In the genomic region with DNA sequence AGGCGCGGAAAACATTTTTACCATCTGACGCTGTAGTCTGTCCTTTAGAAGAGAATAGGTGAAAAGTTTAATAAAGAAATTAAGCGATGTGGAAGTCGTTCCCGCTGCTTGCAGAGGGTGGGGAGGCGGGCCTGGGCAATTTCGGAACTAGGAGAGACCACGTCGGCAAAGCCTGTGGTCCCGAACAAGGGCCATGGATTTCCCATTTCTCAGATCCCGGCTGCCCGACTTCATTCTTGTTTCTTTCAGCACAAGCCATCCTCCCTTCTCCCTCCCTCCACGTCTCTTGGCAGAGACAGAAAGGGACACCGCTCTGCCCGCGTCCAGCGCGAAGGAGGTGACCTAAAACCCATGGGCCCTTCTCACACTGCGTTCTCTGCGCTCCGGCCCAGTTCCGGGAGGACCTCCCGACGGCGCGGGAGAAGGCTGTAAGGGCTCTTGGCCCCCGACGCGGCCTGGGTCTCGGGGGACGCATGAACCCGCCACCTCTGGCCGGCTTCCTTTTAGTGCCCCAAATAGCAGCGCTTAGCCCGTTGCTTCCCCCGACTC, we compare ENCODE assay signal across 8 cellular contexts. TPM values are rescaled to one million over a fixed set of nuclear protein-coding genes. Genes with fewer than 3 reads are reported as not detected.
DNase-seq lines count a peak whose midpoint lies in the region; ATAC-seq and TF ChIP-seq lines count a peak whose summit lies in the region.

No MANE protein-coding gene starts in this region.

- peaks cover 3% of the 10 kb centered on the region; the same call in 1 of the 2 replicates for H3F3A ChIP-seq in DOHH2 (ENCODE audit: control insufficient read depth, insufficient read depth)

- H3K9me3 Mint-ChIP-seq in activated CD4-positive, alpha-beta memory T cell treated with anti-CD3 and anti-CD28 coated beads for 36 hours: no peaks in the 10 kb centered on the region

- H3K27ac ChIP-seq in DOHH2 (ENCODE audit: low read depth, low read length): no peak overlapping the region

- peaks cover 21% of the 10 kb centered on the region for H3K27me3 Mint-ChIP-seq in activated CD4-positive, alpha-beta memory T cell treated with anti-CD3 and anti-CD28 coated beads for 36 hours

- H3K4me2 ChIP-seq in DOHH2 (ENCODE audit: low read length): peak overlapping the region; percentile 97

- peaks cover 44% of the 10 kb centered on the region for H3K4me1 ChIP-seq in DOHH2 (ENCODE audit: control insufficient read depth, low read length)

- peak overlapping the region; percentile 79 for H3K27ac Mint-ChIP-seq in activated CD4-positive, alpha-beta memory T cell treated with anti-CD3 and anti-CD28 coated beads for 36 hours

- peaks cover 50% of the 10 kb centered on the region for H3K4me1 Mint-ChIP-seq in activated CD4-positive, alpha-beta memory T cell treated with anti-CD3 and anti-CD28 coated beads for 36 hours (ENCODE audit: low read depth)

- H3K9me3 ChIP-seq in DOHH2 (ENCODE audit: control insufficient read depth, insufficient read depth, low read length): no peaks in the 10 kb centered on the region

- no peaks in the 10 kb centered on the region for H3K9me2 ChIP-seq in DOHH2 (replicated peaks; ENCODE audit: control insufficient read depth, low read length)

- peaks cover 26% of the 10 kb centered on the region for H3K79me2 ChIP-seq in DOHH2 (ENCODE audit: control insufficient read depth, low read length)

- peaks cover 13% of the 10 kb centered on the region for H4K20me1 ChIP-seq in DOHH2 (ENCODE audit: control insufficient read depth, insufficient read depth, low read depth, low read length)

- peaks cover 21% of the 10 kb centered on the region for H3K36me3 ChIP-seq in DOHH2 (ENCODE audit: control insufficient read depth, low read length)

- DNase-seq in activated CD4-positive, alpha-beta memory T cell treated with anti-CD3 and anti-CD28 coated beads for 36 hours: no peak
- no peak for DNase-seq in foreskin fibroblast
- DNase-seq in posterior vena cava (ENCODE audit: low spot score): peak; percentile 83
- DNase-seq in NCI-H1417 (lab: John Stamatoyannopoulos, UW): no peak

- H3K4me3 Mint-ChIP-seq in activated CD4-positive, alpha-beta memory T cell treated with anti-CD3 and anti-CD28 coated beads for 36 hours: peak overlapping the region; percentile 76

- peaks cover 6% of the 10 kb centered on the region for H3K36me3 Mint-ChIP-seq in activated CD4-positive, alpha-beta memory T cell treated with anti-CD3 and anti-CD28 coated beads for 36 hours

- H3K27me3 ChIP-seq in DOHH2 (ENCODE audit: control insufficient read depth, low read length): peaks cover 47% of the 10 kb centered on the region

- H3K4me3 ChIP-seq in DOHH2 (ENCODE audit: low read length) (peak overlapping the region; percentile 91), foreskin fibroblast (ENCODE audit: low read depth in 1 of 2, low read length in 2 of 2) (peak overlapping the region; percentile 40 to 56)

- no peak for TF ChIP-seq CTCF in DOHH2 (IDR thresholded peaks at IDR 0.05; ENCODE audit: low read depth, low read length, poor library complexity, severe bottlenecking)
- no peak for TF ChIP-seq CTCF in foreskin fibroblast (IDR thresholded peaks at IDR 0.05; ENCODE audit: low read depth, low read length)

- intact Hi-C loops in activated CD4-positive, alpha-beta memory T cell treated with anti-CD3 and anti-CD28 coated beads for 36 hours (cut with micrococcal nuclease): loop anchor here (5.0 to 10.0 kb wide), 3 partner anchors 49 to 336 kb away; no protein-coding TSS in a partner anchor
- intact Hi-C loops in posterior vena cava (cut with DNase I): loop anchor here in 1 of 2 donors (10.0 kb wide), 1 partner anchor 596 kb away; no protein-coding TSS in a partner anchor

- ATAC-seq in HG02763 (IDR thresholded peaks at IDR 0.05; ENCODE audit: unreplicated experiment) (no peak), GM18858 (IDR thresholded peaks at IDR 0.05; ENCODE audit: unreplicated experiment) (no peak), HG03135 (IDR thresholded peaks at IDR 0.05; ENCODE audit: unreplicated experiment) (no peak)

- CTCF ChIA-PET in activated CD4-positive, alpha-beta memory T cell treated with anti-CD3 and anti-CD28 coated beads for 36 hours (lab: Charles Lee): interaction anchor here (0.7 kb wide), 1 partner anchor 14 kb away, joined by 3 read pairs; no protein-coding TSS in a partner anchor

- POLR2A ChIA-PET in activated CD4-positive, alpha-beta memory T cell treated with anti-CD3 and anti-CD28 coated beads for 36 hours (lab: Charles Lee): no interaction called here

RNA-seq across cellular contexts. Expression of a gene that starts 2.2 kb away (rescaled TPM):
- total RNA-seq in activated CD4-positive, alpha-beta memory T cell treated with anti-CD3 and anti-CD28 coated beads for 36 hours: 10 to 100 TPM; 21.9 to 25.6 TPM
- 10 to 100 TPM in 1 of 2 donors, 1 to 10 TPM in 1; 4.1 to 10.4 TPM for total RNA-seq in posterior vena cava
